Comparison of ENCODE assay signal across 20 cellular contexts in genomic region chr9:35566417-35566816, GRCh38. TPM values are rescaled to one million over a fixed set of nuclear protein-coding genes. Genes with fewer than 3 reads are reported as not detected.
DNase-seq lines count a peak whose midpoint lies in the region; ATAC-seq and TF ChIP-seq lines count a peak whose summit lies in the region.
"Had no signal": no experiment of that assay in that cellular context is flagged by ENCODE, and none has a peak within 500 bp of the region (broad histone marks: within the 10 kb centered on the region; RNA-seq: fewer than 3 reads in every experiment).

No MANE protein-coding gene starts in this region.

- no peaks in the 10 kb centered on the region; the same call in 1 of the 2 replicates for H4K20me1 ChIP-seq in GM23338 (replicated peaks; ENCODE audit: insufficient read depth)

- DNase-seq in AG04450 (ENCODE audit: low read depth, low spot score) = no peak
- no peak for DNase-seq in GM23338 (ENCODE audit: low spot score)
- DNase-seq in SK-MEL-5 (ENCODE audit: low read depth, low spot score) = peak; percentile 7
- DNase-seq in fibroblast of villous mesenchyme (ENCODE audit: low read depth) = no peak
- no peak for DNase-seq in NCI-H2171 treated with DMSO at 0.1 percent for 48 hours (lab: John Stamatoyannopoulos, UW)
- DNase-seq in kidney glomerular epithelial cell (lab: John Stamatoyannopoulos, UW) = no peak
- DNase-seq in progenitor cell of endocrine pancreas (ENCODE audit: low spot score, unreplicated experiment) = no peak
- DNase-seq in trophoblast cell = no peak
- DNase-seq: activated CD8-positive, alpha-beta T cell treated with anti-CD3 and anti-CD28 coated beads for 36 hours; AML-193; DMS 273 treated with DMSO at 0.1 percent for 48 hours; heart left ventricle; KG1; mucosa of descending colon; NCI-H2029; NCI-H774; Right ventricle myocardium superior; stimulated activated CD4-positive, alpha-beta T cell treated with anti-CD3 and anti-CD28 coated beads, Interleukin-15, amount 100 ng/mL, for 24 hours; T1000 had no signal

- peaks cover 2% of the 10 kb centered on the region for H3K79me1 ChIP-seq in trophoblast cell (ENCODE audit: low read length)

- no peak overlapping the region for H3K18ac ChIP-seq in trophoblast cell (ENCODE audit: low read length)

- 0 out of 2 replicates have a peak, but pooled peaks have one; percentile 2 for TF ChIP-seq CTCF in AG04450 (IDR thresholded peaks at IDR 0.05; ENCODE audit: low read depth, low read length)
- peak in 1 of 2 experiments; percentile 22; a peak in 2 of 4 replicates for TF ChIP-seq CTCF in GM23338 (conservative IDR thresholded peaks at IDR 0.05; ENCODE audit: low read depth in 2 of 2)
- TF ChIP-seq CTCF in fibroblast of villous mesenchyme (IDR thresholded peaks at IDR 0.05; ENCODE audit: insufficient read depth, low read depth, low read length) = peak; percentile 6
- no peak for TF ChIP-seq CTCF in progenitor cell of endocrine pancreas (IDR thresholded peaks at IDR 0.05; ENCODE audit: unreplicated experiment)

- no peak overlapping the region for H3K4me2 ChIP-seq in GM23338
- H3K4me2 ChIP-seq in trophoblast cell (ENCODE audit: low read length) = no peak overlapping the region

- in situ Hi-C loops in SK-MEL-5 (cut with HindIII; ENCODE audit: low pct_unique_long_range_greater_than_20kb, low sequenced_read_pairs) = no loop called here

- H3K27me3 ChIP-seq in AG04450 (ENCODE audit: control insufficient read depth, insufficient read depth, low read length) (no peaks in the 10 kb centered on the region), GM23338 (ENCODE audit: insufficient read depth) (no peaks in the 10 kb centered on the region), trophoblast cell (ENCODE audit: insufficient read depth, low read length) (no peaks in the 10 kb centered on the region)
- H3K27me3 ChIP-seq: heart left ventricle, suprapubic skin had no signal

- H3K36me3 Mint-ChIP-seq in GM23338 (ENCODE audit: low read depth) (peaks cover 2% of the 10 kb centered on the region; the same call in 1 of the 3 replicates), progenitor cell of endocrine pancreas (ENCODE audit: insufficient read depth) (no peaks in the 10 kb centered on the region)

- no peak overlapping the region for H2AK5ac ChIP-seq in trophoblast cell (ENCODE audit: low read length)

- no peak overlapping the region for H2AFZ ChIP-seq in GM23338
- H2AFZ ChIP-seq in trophoblast cell (ENCODE audit: insufficient read depth, low read length, poor library complexity) = no peak overlapping the region

- H3K4ac ChIP-seq in trophoblast cell (ENCODE audit: low read depth, low read length) = no peak overlapping the region

- H3K79me2 ChIP-seq in GM23338 (replicated peaks; ENCODE audit: insufficient read depth) (no peaks in the 10 kb centered on the region), trophoblast cell (ENCODE audit: control insufficient read depth, insufficient read depth, low read length, poor library complexity) (no peaks in the 10 kb centered on the region)

- H3K9ac ChIP-seq in trophoblast cell (ENCODE audit: low read length) = no peak overlapping the region

- H3K9me2 ChIP-seq in GM23338 (ENCODE audit: insufficient read depth) = no peaks in the 10 kb centered on the region

- H4K12ac ChIP-seq in trophoblast cell (ENCODE audit: low read depth, low read length) = no peak overlapping the region

- no peak overlapping the region for H2BK12ac ChIP-seq in trophoblast cell (ENCODE audit: low read length)

- POLR2A ChIA-PET in AG04450 (lab: Yijun Ruan, JAX) = interaction anchor here (0.6 kb wide), 1 partner anchor 692 kb away, joined by 3 read pairs; the partner anchor contains the start of gene GNE

- no peak overlapping the region for H4K8ac ChIP-seq in trophoblast cell (ENCODE audit: low read depth, low read length)

- no peak overlapping the region for H3K4me3 Mint-ChIP-seq in GM23338
- H3K4me3 Mint-ChIP-seq in progenitor cell of endocrine pancreas (ENCODE audit: low read depth) = no peak overlapping the region
- H3K4me3 Mint-ChIP-seq: activated CD8-positive, alpha-beta T cell treated with anti-CD3 and anti-CD28 coated beads for 36 hours had no signal

- H3K4me1 Mint-ChIP-seq in GM23338 = peaks cover 8% of the 10 kb centered on the region
- peaks cover 9% of the 10 kb centered on the region for H3K4me1 Mint-ChIP-seq in progenitor cell of endocrine pancreas (ENCODE audit: low read depth)

- H3K23ac ChIP-seq in trophoblast cell (ENCODE audit: low read length) = no peak overlapping the region

- H3K4me3 ChIP-seq in AG04450 (ENCODE audit: low read depth, low read length) = no peak overlapping the region
- H3K4me3 ChIP-seq in GM23338 = no peak overlapping the region
- H3K4me3 ChIP-seq in fibroblast of villous mesenchyme (ENCODE audit: low read depth, low read length) = no peak overlapping the region
- no peak overlapping the region for H3K4me3 ChIP-seq in trophoblast cell (ENCODE audit: low read depth, low read length)
- H3K4me3 ChIP-seq: heart left ventricle, mucosa of descending colon, suprapubic skin had no signal

- H3K27ac Mint-ChIP-seq in GM23338 (no peak overlapping the region), progenitor cell of endocrine pancreas (no peak overlapping the region)
- H3K27ac Mint-ChIP-seq: activated CD8-positive, alpha-beta T cell treated with anti-CD3 and anti-CD28 coated beads for 36 hours had no signal

- no CpG with 5 or more reads among the region's 2 CpGs for WGBS in trophoblast cell (ENCODE audit: extremely low coverage, insufficient coverage, insufficient read length)

- H3K9me3 ChIP-seq in AG04450 (ENCODE audit: control insufficient read depth, insufficient read depth, low read length) (no peaks in the 10 kb centered on the region), trophoblast cell (ENCODE audit: insufficient read depth, low read depth, low read length) (no peaks in the 10 kb centered on the region)
- H3K9me3 ChIP-seq: heart left ventricle, mucosa of descending colon, suprapubic skin had no signal

- H2BK5ac ChIP-seq in trophoblast cell (ENCODE audit: low read depth, low read length, poor library complexity) = no peak overlapping the region

- H3K4me1 ChIP-seq in GM23338 (ENCODE audit: insufficient read depth) (no peaks in the 10 kb centered on the region), trophoblast cell (ENCODE audit: control insufficient read depth in 1 of 2, insufficient read depth in 2 of 2, low read length in 2 of 2) (peaks cover 7 to 10% of the 10 kb centered on the region in 2 experiments)

- no peak overlapping the region for H4K91ac ChIP-seq in trophoblast cell (ENCODE audit: low read depth, low read length)

- H3K36me3 ChIP-seq in GM23338 (ENCODE audit: insufficient read depth) = no peaks in the 10 kb centered on the region
- peaks cover 6 to 12% of the 10 kb centered on the region in 2 experiments for H3K36me3 ChIP-seq in trophoblast cell (ENCODE audit: control insufficient read depth in 1 of 2, insufficient read depth in 2 of 2, low read length in 2 of 2)
- H3K36me3 ChIP-seq: suprapubic skin had no signal

- peak; percentile 38; the same call in 2 of the 3 replicates for ATAC-seq in GM23338
- ATAC-seq: activated CD8-positive, alpha-beta T cell treated with anti-CD3 and anti-CD28 coated beads for 36 hours; heart left ventricle; mucosa of descending colon had no signal

- no peak overlapping the region for H3K14ac ChIP-seq in trophoblast cell (ENCODE audit: low read length)

- peaks cover 12% of the 10 kb centered on the region for H3K27me3 Mint-ChIP-seq in GM23338 (ENCODE audit: insufficient read depth, low read depth, poor library complexity)
- H3K27me3 Mint-ChIP-seq in progenitor cell of endocrine pancreas = no peaks in the 10 kb centered on the region
- H3K27me3 Mint-ChIP-seq: activated CD8-positive, alpha-beta T cell treated with anti-CD3 and anti-CD28 coated beads for 36 hours had no signal

- no peaks in the 10 kb centered on the region for H3F3A ChIP-seq in GM23338 (replicated peaks; ENCODE audit: low read depth)

- CTCF ChIA-PET in AG04450 (lab: Charles Lee) = interaction anchor here (0.8 kb wide), 1 partner anchor 85 kb away, joined by 4 read pairs; no protein-coding TSS in a partner anchor

- H2BK120ac ChIP-seq in trophoblast cell (ENCODE audit: insufficient read depth, low read length, poor library complexity) = no peak overlapping the region

- H3K27ac ChIP-seq in AG04450 (ENCODE audit: low read depth, low read length) (no peak overlapping the region), GM23338 (ENCODE audit: low read depth) (no peak overlapping the region), trophoblast cell (ENCODE audit: low read depth, low read length) (no peak overlapping the region)
- H3K27ac ChIP-seq: heart left ventricle, suprapubic skin had no signal

- H3K9me3 Mint-ChIP-seq in GM23338 (no peaks in the 10 kb centered on the region), progenitor cell of endocrine pancreas (ENCODE audit: low read depth) (no peaks in the 10 kb centered on the region)
- H3K9me3 Mint-ChIP-seq: activated CD8-positive, alpha-beta T cell treated with anti-CD3 and anti-CD28 coated beads for 36 hours had no signal

TF ChIP-seq in GM23338, 12 proteins besides CTCF, POLR2A, EP300 and RAD21 (continues in another document):
- TF ChIP-seq STAT1 (IDR thresholded peaks at IDR 0.05; ENCODE audit: unreplicated experiment) (no peak), JUNB (IDR thresholded peaks at IDR 0.05; ENCODE audit: unreplicated experiment) (no peak)

RNA-seq across cellular contexts. Expression of gene TESK1, which starts 38.6 kb away (rescaled TPM):
- polyA plus RNA-seq in AG04450 (2011; rRNA removed) (12.8 and 14.5 TPM in 2 replicates), GM23338 (2016; fragmentation: Nextera tagmentation; extraction: Ambion mirVana) (6.8 and 7.3 TPM in 2 replicates)
- 14.4 and 14.7 TPM in 2 replicates for polyA minus RNA-seq in AG04450 (2011; rRNA and poly(A)+ RNA removed)
- total RNA-seq in GM23338 (2014; rRNA removed; shearing (Covaris generic)) = 8.2 and 10.7 TPM in 2 replicates
- 4.1 and 5.5 TPM in 2 replicates for total RNA-seq in SK-MEL-5 (2014; rRNA removed; shearing (Covaris generic))
- 17.0 and 21.0 TPM in 2 replicates for polyA plus RNA-seq in SK-MEL-5 (2015; cell fraction: cytosol; rRNA removed)
- polyA plus RNA-seq in SK-MEL-5 (2015; cell fraction: nucleus; rRNA removed) = 52.6 and 114 TPM in 2 replicates
- total RNA-seq in fibroblast of villous mesenchyme (13.0 and 13.2 TPM in 2 replicates), progenitor cell of endocrine pancreas (62.3 and 63.2 TPM in 2 replicates)
- 29.2 and 29.7 TPM in 2 replicates for polyA plus RNA-seq in trophoblast cell (2013)

RNA-seq across cellular contexts. Expression of gene CD72, which starts 51.8 kb away (rescaled TPM):
- polyA plus RNA-seq in AG04450 (2011; rRNA removed) = 0.86 and 1.0 TPM in 2 replicates
- 0.91 and 1.1 TPM in 2 replicates for polyA minus RNA-seq in AG04450 (2011; rRNA and poly(A)+ RNA removed)
- 2.7 and 4.8 TPM in 2 replicates for total RNA-seq in GM23338 (2014; rRNA removed; shearing (Covaris generic))
- polyA plus RNA-seq in GM23338 (2016; fragmentation: Nextera tagmentation; extraction: Ambion mirVana) = 4.6 and 4.7 TPM in 2 replicates
- 0.43 and 0.63 TPM in 2 replicates for total RNA-seq in SK-MEL-5 (2014; rRNA removed; shearing (Covaris generic))
- polyA plus RNA-seq in SK-MEL-5 (2015; cell fraction: cytosol; rRNA removed) = not detected in 2 replicates
- polyA plus RNA-seq in SK-MEL-5 (2015; cell fraction: nucleus; rRNA removed) = 3.9 TPM in 1 of 2 replicates, not detected in the other
- 0.86 and 1.3 TPM in 2 replicates for total RNA-seq in fibroblast of villous mesenchyme
- 3.1 and 4.2 TPM in 2 replicates for total RNA-seq in progenitor cell of endocrine pancreas
- 2.1 TPM in 2 replicates for polyA plus RNA-seq in trophoblast cell (2013)
